Comparison of ENCODE assay signal across 8 cellular contexts in the genomic region with DNA sequence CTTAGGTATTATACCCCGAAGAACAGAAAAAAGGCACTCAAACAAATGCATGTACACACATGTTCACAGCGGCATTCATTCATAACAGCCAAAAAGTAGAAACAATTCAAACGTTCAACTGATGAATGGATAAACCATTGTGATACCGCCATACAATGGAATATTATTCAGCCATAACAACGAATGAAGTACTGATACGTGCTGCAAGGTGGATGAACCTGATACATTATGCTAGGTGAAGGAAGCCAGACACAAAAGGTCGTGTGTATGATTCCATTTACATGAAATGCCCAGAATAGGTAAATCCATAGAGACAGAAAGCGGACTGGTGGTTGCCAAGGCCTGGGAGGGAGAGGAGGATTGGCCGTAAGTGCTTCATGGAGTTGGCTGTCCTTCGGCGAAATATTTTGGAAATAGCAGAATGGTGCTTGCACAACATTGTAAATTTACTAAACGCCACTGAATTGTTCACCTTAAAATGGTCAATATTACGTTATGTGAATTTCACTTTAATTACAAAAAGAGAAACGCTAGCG.
DNase-seq lines count a peak whose midpoint lies in the region; ATAC-seq and TF ChIP-seq lines count a peak whose summit lies in the region.

No MANE protein-coding gene starts in this region.

- H3K9me3 ChIP-seq in heart right ventricle = no peaks in the 10 kb centered on the region

- no peak for TF ChIP-seq CTCF in heart right ventricle (IDR thresholded peaks at IDR 0.05)
- no peak for TF ChIP-seq CTCF in retinal pigment epithelial cell (conservative IDR thresholded peaks at IDR 0.05; ENCODE audit: low read depth, low read length)

- H3K4me3 Mint-ChIP-seq in activated T-cell treated with anti-CD3 and anti-CD28 coated beads, Interleukin-2, amount 50 U/mL, for 4 hours = peak overlapping the region; percentile 98

- H3K36me3 Mint-ChIP-seq in activated T-cell treated with anti-CD3 and anti-CD28 coated beads, Interleukin-2, amount 50 U/mL, for 4 hours (ENCODE audit: insufficient read depth) = peaks cover 17% of the 10 kb centered on the region

- no peaks in the 10 kb centered on the region for H3K9me3 Mint-ChIP-seq in activated T-cell treated with anti-CD3 and anti-CD28 coated beads, Interleukin-2, amount 50 U/mL, for 4 hours

- intact Hi-C loops in heart right ventricle (cut with DNase I) = loop anchor here in 2 of 10 donors (2.0 to 10.0 kb wide), 2 partner anchors 93 to 95 kb away; partner anchors contain the start of gene RPRD1A (in 2 of the 2)

- H3K27me3 Mint-ChIP-seq in activated T-cell treated with anti-CD3 and anti-CD28 coated beads, Interleukin-2, amount 50 U/mL, for 4 hours (ENCODE audit: low read depth) = no peaks in the 10 kb centered on the region

- peak overlapping the region; percentile 75 to 96 (median 90) for H3K27ac ChIP-seq in heart right ventricle

- H3K4me1 Mint-ChIP-seq in activated T-cell treated with anti-CD3 and anti-CD28 coated beads, Interleukin-2, amount 50 U/mL, for 4 hours (ENCODE audit: low read depth) = peaks cover 57% of the 10 kb centered on the region

- peaks cover 0 to 36% (median 21%) of the 10 kb centered on the region in 9 donors for H3K4me1 ChIP-seq in heart right ventricle

- WGBS in heart right ventricle, 2 donors = 32 to 35% methylated on average over 15 of the region's 15 CpGs

- DNase-seq in DMS 273 (lab: John Stamatoyannopoulos, UW; ENCODE audit: unreplicated experiment) = peak; percentile 66
- DNase-seq in activated T-cell treated with anti-CD3 and anti-CD28 coated beads, Interleukin-2, amount 50 U/mL, for 4 hours = no peak
- DNase-seq in heart right ventricle = no peak
- peak; percentile 8 for DNase-seq in retinal pigment epithelial cell (ENCODE audit: low read depth)
- DNase-seq in middle frontal gyrus (ENCODE audit: extremely low spot score, low spot score) = no peak
- DNase-seq in amniotic stem cell (lab: John Stamatoyannopoulos, UW) = no peak

- H3K27me3 ChIP-seq in heart right ventricle = no peaks in the 10 kb centered on the region

- ATAC-seq in GM19455 (IDR thresholded peaks at IDR 0.05; ENCODE audit: unreplicated experiment) (peak; percentile 28), HG03565 (IDR thresholded peaks at IDR 0.05; ENCODE audit: unreplicated experiment) (peak; percentile 12), heart right ventricle (peak; percentile 2 to 53 (median 14))
- peak in 1 of 2 donors; percentile 0 for ATAC-seq in activated T-cell treated with anti-CD3 and anti-CD28 coated beads, Interleukin-2, amount 50 U/mL, for 4 hours

- H3K4me3 ChIP-seq in heart right ventricle (peak overlapping the region; percentile 57 to 96 (median 79)), retinal pigment epithelial cell (ENCODE audit: low read length) (peak overlapping the region; percentile 94)

- H3K36me3 ChIP-seq in heart right ventricle = peaks cover 0 to 31% (median 16%) of the 10 kb centered on the region in 9 donors

Comparison
In these comparisons a context has a peak if more than half of its experiments do, and no peak if none do; other contexts are left out.
1. DNase-seq: peak in DMS 273 (single experiment) and retinal pigment epithelial cell (single experiment); none in activated T-cell treated with anti-CD3 and anti-CD28 coated beads, Interleukin-2, amount 50 U/mL, for 4 hours (single experiment), heart right ventricle (0 of 2), middle frontal gyrus (single experiment) and amniotic stem cell (single experiment).